In genomic region chr17:36131436-36131835, GRCh38 we compare ENCODE assay signal across 19 cellular contexts. TPM values are rescaled to one million over a fixed set of nuclear protein-coding genes. Genes with fewer than 3 reads are reported as not detected.
DNase-seq lines count a peak whose midpoint lies in the region; ATAC-seq and TF ChIP-seq lines count a peak whose summit lies in the region.
"Had no signal": no experiment of that assay in that cellular context is flagged by ENCODE, and none has a peak within 500 bp of the region (broad histone marks: within the 10 kb centered on the region; RNA-seq: fewer than 3 reads in every experiment).

No MANE protein-coding gene starts in this region.

- H3K27ac ChIP-seq in OCI-LY7 (ENCODE audit: low read depth, low read length, poor library complexity, severe bottlenecking) (no peak overlapping the region), endodermal cell (ENCODE audit: low read depth, low read length) (no peak overlapping the region), trophoblast cell (ENCODE audit: low read depth, low read length) (no peak overlapping the region)
- H3K27ac ChIP-seq: foreskin keratinocyte, pancreas, skin epidermis, suprapubic skin had no signal

- no peak overlapping the region for H2AK5ac ChIP-seq in trophoblast cell (ENCODE audit: low read length)

- H3K4me3 ChIP-seq in OCI-LY7 (ENCODE audit: low read depth, low read length, poor library complexity, severe bottlenecking) (no peak overlapping the region), endodermal cell (ENCODE audit: low read length) (no peak overlapping the region), trophoblast cell (ENCODE audit: low read depth, low read length) (no peak overlapping the region)
- H3K4me3 ChIP-seq: mucosa of descending colon, pancreas, skin epidermis, suprapubic skin had no signal

- H3K4ac ChIP-seq in trophoblast cell (ENCODE audit: low read depth, low read length), result no peak overlapping the region

- H3K27ac Mint-ChIP-seq in CD14-positive monocyte (peak overlapping the region in 3 of 7 donors; percentile 54 to 70 (median 69)), endodermal cell (no peak overlapping the region)
- H3K27ac Mint-ChIP-seq: activated CD8-positive, alpha-beta memory T cell treated with anti-CD3 and anti-CD28 coated beads, Interleukin-2, amount 10 ng/mL, durations not matched to agents 7 days and 5 days had no signal

- H2BK120ac ChIP-seq in trophoblast cell (ENCODE audit: insufficient read depth, low read length, poor library complexity), result no peak overlapping the region

- BruUV-seq in OCI-LY7 (replicated peaks; lab: Mats Ljungman, UMichigan), result no TSS peak

- H3K36me3 ChIP-seq in OCI-LY7 (ENCODE audit: insufficient read depth, low read length) (no peaks in the 10 kb centered on the region), endodermal cell (ENCODE audit: control insufficient read depth, insufficient read depth, low read length) (no peaks in the 10 kb centered on the region), trophoblast cell (ENCODE audit: control insufficient read depth in 1 of 2, insufficient read depth in 2 of 2, low read length in 2 of 2) (no peaks in the 10 kb centered on the region)
- H3K36me3 ChIP-seq: pancreas, suprapubic skin had no signal

- H3K9me3 ChIP-seq in OCI-LY7 (ENCODE audit: low read length), result peaks cover 8% of the 10 kb centered on the region
- no peaks in the 10 kb centered on the region for H3K9me3 ChIP-seq in endodermal cell (ENCODE audit: control insufficient read depth, low read length)
- peaks cover 2% of the 10 kb centered on the region for H3K9me3 ChIP-seq in trophoblast cell (ENCODE audit: insufficient read depth, low read depth, low read length)
- H3K9me3 ChIP-seq: mucosa of descending colon, pancreas had no signal

- H3K4me3 Mint-ChIP-seq in CD14-positive monocyte (peak overlapping the region in 1 of 2 donors; percentile 42), endodermal cell (no peak overlapping the region)
- H3K4me3 Mint-ChIP-seq: activated CD8-positive, alpha-beta memory T cell treated with anti-CD3 and anti-CD28 coated beads, Interleukin-2, amount 10 ng/mL, durations not matched to agents 7 days and 5 days had no signal

- DNase-seq in CD14-positive monocyte (ENCODE audit: low spot score) (no peak), HT-29 (ENCODE audit: low spot score) (peak; percentile 62), OCI-LY7 (ENCODE audit: low spot score) (no peak), endodermal cell (no peak), D341Med (ENCODE audit: low spot score) (no peak), trophoblast cell (no peak), hippocampal formation (lab: John Stamatoyannopoulos, UW) (no peak)
- DNase-seq: activated CD8-positive, alpha-beta memory T cell treated with anti-CD3 and anti-CD28 coated beads, Interleukin-2, amount 10 ng/mL, durations not matched to agents 7 days and 5 days; activated effector memory CD4-positive, alpha-beta T cell treated with anti-CD3 and anti-CD28 coated beads, Interleukin-2, amount 50 U/mL, for 16 hours; amniotic stem cell; foreskin keratinocyte; left cardiac atrium; mucosa of descending colon; pancreas; stimulated activated CD4-positive, alpha-beta T cell treated with anti-CD3 and anti-CD28 coated beads, Interleukin-4, amount 100 ng/mL, for 24 hours; stimulated activated CD8-positive, alpha-beta memory T cell treated with anti-CD3 and anti-CD28 coated beads, Interleukin-4, amount 100 ng/mL, for 48 hours had no signal

- CTCF ChIA-PET in OCI-LY7 (lab: Charles Lee; ENCODE audit: unreplicated experiment), result no interaction called here

- no peaks in the 10 kb centered on the region for H3K36me3 Mint-ChIP-seq in CD14-positive monocyte
- H3K36me3 Mint-ChIP-seq in endodermal cell (ENCODE audit: low read depth), result no peaks in the 10 kb centered on the region

- WGBS in endodermal cell (ENCODE audit: insufficient coverage in 1 of 2, insufficient read length in 1 of 2), 2 experiments, result 80 to 86% methylated on average over 1 to 2 of the region's 2 CpGs
- WGBS in trophoblast cell (ENCODE audit: extremely low coverage, insufficient coverage, insufficient read length), result no CpG with 5 or more reads among the region's 2 CpGs

- H4K20me1 ChIP-seq in OCI-LY7 (ENCODE audit: insufficient read depth, low read length), result no peaks in the 10 kb centered on the region

- H3K79me2 ChIP-seq in OCI-LY7 (ENCODE audit: insufficient read depth, low read depth, low read length) (no peaks in the 10 kb centered on the region), trophoblast cell (ENCODE audit: control insufficient read depth, insufficient read depth, low read length, poor library complexity) (no peaks in the 10 kb centered on the region)

- H3K27me3 Mint-ChIP-seq in CD14-positive monocyte (ENCODE audit: low read depth in 3 of 3), result peaks cover 0 to 4% (median 0%) of the 10 kb centered on the region in 3 donors
- no peaks in the 10 kb centered on the region for H3K27me3 Mint-ChIP-seq in endodermal cell (ENCODE audit: insufficient read depth)

- H3K9ac ChIP-seq in endodermal cell (ENCODE audit: extremely low read depth, low read length, poor library complexity, severe bottlenecking) (no peak overlapping the region), trophoblast cell (ENCODE audit: low read length) (no peak overlapping the region)

- ATAC-seq in HG03469 (IDR thresholded peaks at IDR 0.05; ENCODE audit: unreplicated experiment), result no peak
- ATAC-seq: activated CD8-positive, alpha-beta memory T cell treated with anti-CD3 and anti-CD28 coated beads, Interleukin-2, amount 10 ng/mL, durations not matched to agents 7 days and 5 days; foreskin keratinocyte; left cardiac atrium; mucosa of descending colon had no signal

- H3K14ac ChIP-seq in trophoblast cell (ENCODE audit: low read length), result no peak overlapping the region

- H3K79me1 ChIP-seq in trophoblast cell (ENCODE audit: low read length), result no peaks in the 10 kb centered on the region

- H3K4me1 Mint-ChIP-seq in CD14-positive monocyte (peaks cover 43% of the 10 kb centered on the region), endodermal cell (peaks cover 16% of the 10 kb centered on the region)

- H2BK12ac ChIP-seq in trophoblast cell (ENCODE audit: low read length), result no peak overlapping the region

- no peak overlapping the region for H2BK5ac ChIP-seq in trophoblast cell (ENCODE audit: low read depth, low read length, poor library complexity)

- H4K8ac ChIP-seq in trophoblast cell (ENCODE audit: low read depth, low read length), result no peak overlapping the region

- no peak overlapping the region for H3K23ac ChIP-seq in trophoblast cell (ENCODE audit: low read length)

- H2AFZ ChIP-seq in OCI-LY7 (ENCODE audit: low read length) (no peak overlapping the region), trophoblast cell (ENCODE audit: insufficient read depth, low read length, poor library complexity) (no peak overlapping the region)

- H3K27me3 ChIP-seq in endodermal cell (ENCODE audit: control insufficient read depth, insufficient read depth, low read length, poor library complexity, severe bottlenecking) (no peaks in the 10 kb centered on the region), trophoblast cell (ENCODE audit: insufficient read depth, low read length) (no peaks in the 10 kb centered on the region)
- H3K27me3 ChIP-seq: pancreas had no signal

- intact Hi-C loops in CD14-positive monocyte (cut with micrococcal nuclease), result loop anchor here in 1 of 2 donors (5.0 kb wide), 1 partner anchor 99 kb away; no protein-coding TSS in a partner anchor
- intact Hi-C loops in OCI-LY7 (cut with micrococcal nuclease; ENCODE audit: unreplicated experiment), result no loop called here

- POLR2A ChIA-PET in OCI-LY7 (lab: Charles Lee), result interaction anchor here (0.6 to 1.0 kb wide), 2 partner anchors 12 to 90 kb away, joined by 3 to 6 read pairs; no protein-coding TSS in a partner anchor

- H3K18ac ChIP-seq in trophoblast cell (ENCODE audit: low read length), result no peak overlapping the region

- TF ChIP-seq CTCF in CD14-positive monocyte (IDR thresholded peaks at IDR 0.05), result peak; percentile 33
- peak; percentile 58 for TF ChIP-seq CTCF in OCI-LY7 (conservative IDR thresholded peaks at IDR 0.05; ENCODE audit: low read length)
- TF ChIP-seq CTCF in endodermal cell (conservative IDR thresholded peaks at IDR 0.05), result peak; percentile 58

- peaks cover 20% of the 10 kb centered on the region for H3K4me1 ChIP-seq in OCI-LY7 (ENCODE audit: insufficient read depth, low read length, poor library complexity, severe bottlenecking)
- no peaks in the 10 kb centered on the region for H3K4me1 ChIP-seq in endodermal cell (ENCODE audit: control insufficient read depth, insufficient read depth, low read length)
- no peaks in the 10 kb centered on the region for H3K4me1 ChIP-seq in trophoblast cell (ENCODE audit: control insufficient read depth in 1 of 2, insufficient read depth in 2 of 2, low read length in 2 of 2)
- H3K4me1 ChIP-seq: foreskin keratinocyte, pancreas, suprapubic skin had no signal

- H4K91ac ChIP-seq in trophoblast cell (ENCODE audit: low read depth, low read length), result no peak overlapping the region

- H3K9me3 Mint-ChIP-seq in CD14-positive monocyte, result peaks cover 0 to 7% (median 5%) of the 10 kb centered on the region in 7 donors
- peaks cover 6% of the 10 kb centered on the region for H3K9me3 Mint-ChIP-seq in endodermal cell

- no peak overlapping the region for H4K12ac ChIP-seq in trophoblast cell (ENCODE audit: low read depth, low read length)

- H3K4me2 ChIP-seq in OCI-LY7 (ENCODE audit: low read length) (no peak overlapping the region), trophoblast cell (ENCODE audit: low read length) (no peak overlapping the region)

- no peaks in the 10 kb centered on the region for H3K9me2 ChIP-seq in OCI-LY7 (ENCODE audit: insufficient read depth, low read length)

RNA-seq across cellular contexts. Expression of gene CCL4, which starts 27.8 kb away (rescaled TPM):
- 10 to 100 TPM; 40.6 to 41.7 TPM for polyA plus RNA-seq in CD14-positive monocyte
- total RNA-seq in HT-29 (2014; rRNA removed; shearing (Covaris generic)), result not detected in 2 replicates
- total RNA-seq in OCI-LY7 (2014; rRNA removed; shearing (Covaris generic)), result 0.09 TPM in 1 of 2 replicates, not detected in the other
- total RNA-seq in OCI-LY7 (2022) (not detected in 2 replicates), endodermal cell (not detected)
- polyA plus RNA-seq in endodermal cell (2013, experiment 1 of 2), result not detected
- polyA plus RNA-seq in endodermal cell (2013, experiment 2 of 2), result not detected
- polyA plus RNA-seq in trophoblast cell (2013), result not detected in 2 replicates
- total RNA-seq: foreskin keratinocyte had no signal
- polyA plus RNA-seq: foreskin keratinocyte had no signal

RNA-seq across cellular contexts. Expression of gene CCL3, which starts 41.5 kb away (rescaled TPM):
- polyA plus RNA-seq in CD14-positive monocyte, result 100 to 1,000 TPM; 161 to 190 TPM
- total RNA-seq in HT-29 (2014; rRNA removed; shearing (Covaris generic)), result not detected in 2 replicates
- not detected in 2 replicates for total RNA-seq in OCI-LY7 (2014; rRNA removed; shearing (Covaris generic))
- total RNA-seq in OCI-LY7 (2022) (not detected in 2 replicates), endodermal cell (not detected)
- polyA plus RNA-seq in endodermal cell (2013, experiment 1 of 2), result not detected
- not detected for polyA plus RNA-seq in endodermal cell (2013, experiment 2 of 2)
- polyA plus RNA-seq in trophoblast cell (2013), result not detected in 2 replicates
- total RNA-seq: foreskin keratinocyte had no signal
- polyA plus RNA-seq: foreskin keratinocyte had no signal

RNA-seq across cellular contexts. Expression of gene TBC1D3B, which starts 45.0 kb away (rescaled TPM):
- not detected for polyA plus RNA-seq in CD14-positive monocyte
- 10.0 and 18.6 TPM in 2 replicates for total RNA-seq in HT-29 (2014; rRNA removed; shearing (Covaris generic))
- total RNA-seq in OCI-LY7 (2014; rRNA removed; shearing (Covaris generic)), result 1.5 and 3.0 TPM in 2 replicates
- total RNA-seq in OCI-LY7 (2022), result 12.8 and 13.8 TPM in 2 replicates
- total RNA-seq in endodermal cell, result 10 to 100 TPM; 13.1 to 18.4 TPM
- 2.9 TPM for polyA plus RNA-seq in endodermal cell (2013, experiment 1 of 2)
- 4.7 TPM for polyA plus RNA-seq in endodermal cell (2013, experiment 2 of 2)
- polyA plus RNA-seq in trophoblast cell (2013), result 3.3 TPM in 2 replicates
